8 cellular contexts compared by ENCODE assay signal in genomic region chr1:67308136-67308535, GRCh38. TPM values are rescaled to one million over a fixed set of nuclear protein-coding genes. Genes with fewer than 3 reads are reported as not detected.
DNase-seq lines count a peak whose midpoint lies in the region; ATAC-seq lines count a peak whose summit lies in the region.

No MANE protein-coding gene starts in this region.

- H3K4me1 ChIP-seq in BLaER1 treated with 17β-estradiol and CSF1 and Interleukin-3, amounts not matched to agents 10 nM and 100 nM = peaks cover 38 to 64% (median 48%) of the 10 kb centered on the region in 10 experiments

- H3K4me3 ChIP-seq in BLaER1 treated with 17β-estradiol and CSF1 and Interleukin-3, amounts not matched to agents 10 nM and 100 nM = peak overlapping the region; percentile 58 to 81 (median 71)

- H3K27me3 Mint-ChIP-seq in naive B cell = peaks cover 8 to 30% (median 26%) of the 10 kb centered on the region in 3 donors

- H3K4me2 ChIP-seq in BLaER1 treated with 17β-estradiol and CSF1 and Interleukin-3, amounts not matched to agents 10 nM and 100 nM = peak overlapping the region; percentile 78 to 96 (median 92)

- DNase-seq in activated naive CD4-positive, alpha-beta T cell treated with anti-CD3 and anti-CD28 coated beads, Interleukin-2, amount 50 U/mL, for 16 hours = peak; percentile 32
- no peak for DNase-seq in naive B cell
- no peak for DNase-seq in occipital lobe (lab: John Stamatoyannopoulos, UW)

- peaks cover 0 to 5% (median 0%) of the 10 kb centered on the region in 11 experiments; a peak in 2 of 22 replicates for H3K27me3 ChIP-seq in BLaER1 treated with 17β-estradiol and CSF1 and Interleukin-3, amounts not matched to agents 10 nM and 100 nM

- no peaks in the 10 kb centered on the region; a peak in 1 of 22 replicates for H3K36me3 ChIP-seq in BLaER1 treated with 17β-estradiol and CSF1 and Interleukin-3, amounts not matched to agents 10 nM and 100 nM

- H3K9me3 Mint-ChIP-seq in naive B cell = peaks cover 0 to 2% (median 0%) of the 10 kb centered on the region in 7 donors

- H3K9ac ChIP-seq in BLaER1 treated with 17β-estradiol and CSF1 and Interleukin-3, amounts not matched to agents 10 nM and 100 nM = peak overlapping the region; percentile 78 to 94 (median 85)

- peak overlapping the region; percentile 34 to 91 (median 84); a peak in 21 of 22 replicates for H3K27ac ChIP-seq in BLaER1 treated with 17β-estradiol and CSF1 and Interleukin-3, amounts not matched to agents 10 nM and 100 nM

- peak overlapping the region in 1 of 6 donors; percentile 91 for H3K27ac Mint-ChIP-seq in naive B cell

- no peaks in the 10 kb centered on the region for H3K9me3 ChIP-seq in BLaER1 treated with 17β-estradiol and CSF1 and Interleukin-3, amounts not matched to agents 10 nM and 100 nM (replicated peaks in 1 of 11)

- no peaks in the 10 kb centered on the region for H4K20me1 ChIP-seq in BLaER1 treated with 17β-estradiol and CSF1 and Interleukin-3, amounts not matched to agents 10 nM and 100 nM

- peaks cover 9 to 13% (median 11%) of the 10 kb centered on the region in 3 donors for H3K4me1 Mint-ChIP-seq in naive B cell

- peak overlapping the region; percentile 63 to 91 (median 81) for H3K4me3 Mint-ChIP-seq in naive B cell

- no peaks in the 10 kb centered on the region for H3K36me3 Mint-ChIP-seq in naive B cell

- ATAC-seq in GM21723 (IDR thresholded peaks at IDR 0.05; ENCODE audit: unreplicated experiment) (peak; percentile 36), naive B cell (ENCODE audit: low read depth in 2 of 2) (peak; percentile 10 to 11), GM19328 (IDR thresholded peaks at IDR 0.05; ENCODE audit: unreplicated experiment) (no peak), HG02852 (IDR thresholded peaks at IDR 0.05; ENCODE audit: unreplicated experiment) (no peak), HG03135 (IDR thresholded peaks at IDR 0.05; ENCODE audit: unreplicated experiment) (no peak)

RNA-seq across cellular contexts. Expression of gene IL12RB2, which starts 0.5 kb away (rescaled TPM):
- not detected for polyA plus RNA-seq in naive B cell (ENCODE audit: low read depth in 6 of 6)
- 12.2 TPM for total RNA-seq in occipital lobe

Comparison
In these comparisons a context has a peak if more than half of its experiments do, and no peak if none do; other contexts are left out.
1. ATAC-seq: peak in GM21723 (single experiment) and naive B cell (2 of 2); none in GM19328 (single experiment), HG02852 (single experiment) and HG03135 (single experiment).